Comparison of ENCODE assay signal across 7 cellular contexts in the genomic region with DNA sequence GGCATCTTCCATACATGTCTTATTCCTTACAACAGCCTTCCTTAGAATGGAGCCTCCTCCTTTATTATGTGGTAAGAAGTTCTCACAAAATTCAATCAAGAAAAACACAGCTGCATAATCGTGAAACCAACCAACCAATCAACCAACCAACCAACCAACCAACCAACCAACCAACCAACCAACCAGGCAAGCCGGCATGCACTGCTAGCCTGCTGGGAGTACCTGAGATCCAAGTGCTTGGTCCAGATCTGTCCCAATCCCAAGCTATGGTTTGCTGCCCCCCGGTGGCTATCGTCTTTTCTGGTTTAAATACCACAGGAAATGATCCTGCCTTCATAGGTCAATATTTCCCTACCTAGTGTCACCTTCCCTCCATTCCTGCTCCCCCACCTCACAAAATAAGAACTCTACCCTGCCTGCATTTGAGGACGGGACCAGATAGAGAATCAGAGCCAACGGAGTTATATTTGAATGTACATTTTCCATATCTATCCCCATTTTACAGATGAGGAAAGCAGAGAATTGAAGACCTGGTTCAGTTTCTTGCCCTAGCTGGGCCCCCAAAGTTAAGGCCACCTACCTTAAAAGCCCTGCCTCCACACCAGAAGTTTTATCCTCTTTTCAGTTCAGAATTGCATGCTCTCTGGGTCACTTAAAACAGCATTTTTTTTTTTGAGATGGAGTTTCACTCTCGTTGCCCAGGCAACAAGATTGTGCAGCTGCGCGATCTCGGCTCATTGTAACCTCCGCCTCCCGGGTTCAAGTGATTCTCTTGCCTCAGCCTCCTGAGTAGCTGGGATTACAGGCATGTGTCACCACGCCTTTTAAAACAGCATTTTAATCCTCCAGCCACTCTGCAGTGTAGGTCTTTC.
DNase-seq lines count a peak whose midpoint lies in the region; ATAC-seq and TF ChIP-seq lines count a peak whose summit lies in the region.

No MANE protein-coding gene starts in this region.

- H3K27ac ChIP-seq in MM.1S (ENCODE audit: low read length) (peak overlapping the region; percentile 37; the same call in 1 of the 2 replicates), SU-DHL-6 (ENCODE audit: low read depth, low read length) (no peak overlapping the region)

- H3K27me3 ChIP-seq in MM.1S (replicated peaks; ENCODE audit: insufficient read depth, low read length) = no peaks in the 10 kb centered on the region
- H3K27me3 ChIP-seq in SU-DHL-6 (ENCODE audit: low read length) = no peaks in the 10 kb centered on the region

- H3F3A ChIP-seq in MM.1S (ENCODE audit: insufficient read depth, low read length) (no peaks in the 10 kb centered on the region; the same call in 1 of the 2 replicates), SU-DHL-6 (ENCODE audit: insufficient read depth) (no peaks in the 10 kb centered on the region)

- peak overlapping the region; percentile 34; the same call in 1 of the 2 replicates for H2AFZ ChIP-seq in MM.1S (ENCODE audit: low read length)
- no peak overlapping the region for H2AFZ ChIP-seq in SU-DHL-6 (ENCODE audit: low read depth, low read length, severe bottlenecking)

- no peak for ATAC-seq in GM19452 (IDR thresholded peaks at IDR 0.05; ENCODE audit: unreplicated experiment)

- CTCF ChIA-PET in GM10248 (lab: Yijun Ruan, JAX) = interaction anchor here (0.7 to 3.4 kb wide), 28 partner anchors 8 to 415 kb away, joined by 3 to 20 read pairs (median 4); no protein-coding TSS in a partner anchor

- H3K4me2 ChIP-seq in MM.1S (ENCODE audit: low read depth, low read length) (peak overlapping the region; percentile 55; the same call in 1 of the 2 replicates), SU-DHL-6 (ENCODE audit: low read depth, low read length, poor library complexity, severe bottlenecking) (no peak overlapping the region)

- H3K4me1 ChIP-seq in MM.1S (ENCODE audit: low read length) = peaks cover 41% of the 10 kb centered on the region

- H3K9ac ChIP-seq in MM.1S (ENCODE audit: low read length) (peak overlapping the region; percentile 36; the same call in 1 of the 2 replicates), SU-DHL-6 (ENCODE audit: low read length) (no peak overlapping the region)

- peak; percentile 58 for TF ChIP-seq CTCF in GM10248 (IDR thresholded peaks at IDR 0.05; ENCODE audit: control extremely low read depth, extremely low read depth, low read depth, missing control alignments)
- TF ChIP-seq CTCF in MM.1S (IDR thresholded peaks at IDR 0.05; ENCODE audit: low read length) = peak; percentile 55
- TF ChIP-seq CTCF in SU-DHL-6 (IDR thresholded peaks at IDR 0.05; ENCODE audit: insufficient read depth, low read length, poor library complexity, severe bottlenecking) = peak; percentile 67
- peak; percentile 64 for TF ChIP-seq CTCF in cardiac fibroblast (IDR thresholded peaks at IDR 0.05; ENCODE audit: low read depth, low read length)

- no peaks in the 10 kb centered on the region for H3K79me2 ChIP-seq in MM.1S (ENCODE audit: low read length)
- no peaks in the 10 kb centered on the region for H3K79me2 ChIP-seq in SU-DHL-6 (ENCODE audit: insufficient read depth, low read length)

- POLR2A ChIA-PET in GM10248 (lab: Yijun Ruan, JAX) = interaction anchor here (1.0 to 1.3 kb wide), 2 partner anchors 34 to 47 kb away, joined by 3 read pairs; partner anchors contain the start of gene CDKN1A

- DNase-seq in GM10248 (ENCODE audit: extremely low spot score) (peak; percentile 71), MM.1S (peak; percentile 46), cardiac fibroblast (ENCODE audit: low read depth in 2 of 2) (peak; percentile 80 to 81), kidney tubule cell (ENCODE audit: low spot score) (peak; percentile 72)
- peak; percentile 83 for DNase-seq in stimulated activated CD8-positive, alpha-beta memory T cell treated with anti-CD3 and anti-CD28 coated beads, Interleukin-4, amount 100 ng/mL, for 48 hours

- H3K9me3 ChIP-seq in MM.1S (replicated peaks; ENCODE audit: insufficient read depth, low read length) = no peaks in the 10 kb centered on the region
- no peaks in the 10 kb centered on the region for H3K9me3 ChIP-seq in SU-DHL-6 (ENCODE audit: insufficient read depth, low read length)

- H3K9me2 ChIP-seq in MM.1S (replicated peaks; ENCODE audit: insufficient read depth, low read length) (no peaks in the 10 kb centered on the region), SU-DHL-6 (replicated peaks; ENCODE audit: insufficient read depth, low read length) (no peaks in the 10 kb centered on the region)

- H4K20me1 ChIP-seq in MM.1S (ENCODE audit: insufficient read depth, low read length) (no peaks in the 10 kb centered on the region), SU-DHL-6 (ENCODE audit: low read depth, low read length) (no peaks in the 10 kb centered on the region)

- H3K36me3 ChIP-seq in MM.1S (replicated peaks; ENCODE audit: insufficient read depth, low read length) (no peaks in the 10 kb centered on the region), SU-DHL-6 (ENCODE audit: low read length) (no peaks in the 10 kb centered on the region)

- H3K4me3 ChIP-seq in MM.1S (ENCODE audit: low read length) (no peak overlapping the region), SU-DHL-6 (ENCODE audit: insufficient read depth, low read length, poor library complexity, severe bottlenecking) (no peak overlapping the region), cardiac fibroblast (replicated peaks in 1 of 2; ENCODE audit: low read depth in 2 of 2, low read length in 2 of 2) (no peak overlapping the region)
